21 cellular contexts compared by ENCODE assay signal in genomic region chr13:46546084-46546786, GRCh38.
"Had no signal": no experiment of that assay in that cellular context is flagged by ENCODE, and none has a peak within 500 bp of the region (broad histone marks: within the 10 kb centered on the region; RNA-seq: fewer than 3 reads in every experiment).

No MANE protein-coding gene starts in this region.

- H3K4me3 Mint-ChIP-seq: immature natural killer cell; naive thymus-derived CD4-positive, alpha-beta T cell; nephron progenitor cell; stimulated activated effector memory CD8-positive, alpha-beta T cell treated with anti-CD3 and anti-CD28 coated beads, Interleukin-12 subunit alpha, Interleukin-12 subunit beta, amount 100 ng/mL, for 72 hours had no signal

- H3K27me3 ChIP-seq: colonic mucosa, gastroesophageal sphincter, right atrium auricular region, suprapubic skin, thyroid gland, upper lobe of left lung, uterus had no signal

- H3K4me3 ChIP-seq: colonic mucosa, esophagus squamous epithelium, gastroesophageal sphincter, right atrium auricular region, suprapubic skin, thyroid gland, upper lobe of left lung, uterus had no signal

- ATAC-seq: gastroesophageal sphincter; left cardiac atrium; naive thymus-derived CD4-positive, alpha-beta T cell; stimulated activated effector memory CD8-positive, alpha-beta T cell treated with anti-CD3 and anti-CD28 coated beads, Interleukin-12 subunit alpha, Interleukin-12 subunit beta, amount 100 ng/mL, for 72 hours; stimulated activated naive CD8-positive, alpha-beta T cell treated with anti-CD3 and anti-CD28 coated beads, Interleukin-15, Interleukin-2, amounts not matched to agents 100 U/mL and 50 U/mL, for 24 hours had no signal

- H3K9me3 Mint-ChIP-seq: immature natural killer cell; naive thymus-derived CD4-positive, alpha-beta T cell; nephron progenitor cell; stimulated activated effector memory CD8-positive, alpha-beta T cell treated with anti-CD3 and anti-CD28 coated beads, Interleukin-12 subunit alpha, Interleukin-12 subunit beta, amount 100 ng/mL, for 72 hours had no signal

- H3K4me1 ChIP-seq: colonic mucosa, uterus had no signal

- DNase-seq: colonic mucosa; dermis blood vessel endothelial cell; esophagus squamous epithelium; foreskin fibroblast; glutamatergic neuron; immature natural killer cell; kidney; left cardiac atrium; mesendoderm; naive thymus-derived CD4-positive, alpha-beta T cell; nephron progenitor cell; stimulated activated CD4-positive, alpha-beta T cell treated with anti-CD3 and anti-CD28 coated beads, Interleukin-4, amount 100 ng/mL, for 1 hour; stimulated activated CD8-positive, alpha-beta memory T cell treated with anti-CD3 and anti-CD28 coated beads, Interleukin-4, amount 100 ng/mL, for 48 hours; stimulated activated naive CD8-positive, alpha-beta T cell treated with anti-CD3 and anti-CD28 coated beads, Interleukin-15, Interleukin-2, amounts not matched to agents 100 U/mL and 50 U/mL, for 24 hours; thyroid gland; upper lobe of left lung; uterus had no signal

- H3K36me3 Mint-ChIP-seq: immature natural killer cell; naive thymus-derived CD4-positive, alpha-beta T cell; stimulated activated effector memory CD8-positive, alpha-beta T cell treated with anti-CD3 and anti-CD28 coated beads, Interleukin-12 subunit alpha, Interleukin-12 subunit beta, amount 100 ng/mL, for 72 hours had no signal

- H3K9me3 ChIP-seq: colonic mucosa, esophagus squamous epithelium, gastroesophageal sphincter, right atrium auricular region, suprapubic skin, thyroid gland, upper lobe of left lung, uterus had no signal

- H3K36me3 ChIP-seq: colonic mucosa, esophagus squamous epithelium, gastroesophageal sphincter, right atrium auricular region, suprapubic skin, thyroid gland, upper lobe of left lung, uterus had no signal

- H3K27ac Mint-ChIP-seq: naive thymus-derived CD4-positive, alpha-beta T cell; nephron progenitor cell; stimulated activated effector memory CD8-positive, alpha-beta T cell treated with anti-CD3 and anti-CD28 coated beads, Interleukin-12 subunit alpha, Interleukin-12 subunit beta, amount 100 ng/mL, for 72 hours had no signal
